In genomic region chr2:158207354-158207753, GRCh38 we compare ENCODE assay signal across 1 cellular context.
TF ChIP-seq lines count a peak whose summit lies in the region.

No MANE protein-coding gene starts in this region.

TF ChIP-seq in HepG2, 621 proteins besides CTCF, POLR2A, EP300 and RAD21 (continued from another document):
- TF ChIP-seq ATF4 (CRISPR knock-in tag; IDR thresholded peaks at IDR 0.05): peak in 1 of 2 experiments; percentile 66; a peak in 2 of 4 replicates
- TF ChIP-seq FOXA3 (CRISPR knock-in tag; IDR thresholded peaks at IDR 0.05): peak; percentile 71
- peak; percentile 17; the same call in 1 of the 2 replicates for TF ChIP-seq SAP130 (CRISPR knock-in tag; IDR thresholded peaks at IDR 0.05; ENCODE audit: low read depth)
- no peak for TF ChIP-seq SOX6 (IDR thresholded peaks at IDR 0.05)
- peak; percentile 79 for TF ChIP-seq SOX6 (CRISPR knock-in tag; IDR thresholded peaks at IDR 0.05)
- no peak for TF ChIP-seq SKI (IDR thresholded peaks at IDR 0.05; ENCODE audit: partially characterized antibody)
- no peak for TF ChIP-seq GATAD1 (CRISPR knock-in tag; IDR thresholded peaks at IDR 0.05)
- TF ChIP-seq SOX13 (IDR thresholded peaks at IDR 0.05): 0 out of 2 replicates have a peak, but pooled peaks have one; percentile 30
- TF ChIP-seq SOX13 (CRISPR knock-in tag; conservative IDR thresholded peaks at IDR 0.05 in 1 of 2, IDR thresholded peaks at IDR 0.05 in 1 of 2): peak in 1 of 2 experiments; percentile 95; a peak in 2 of 4 replicates
- TF ChIP-seq ZNF12 (CRISPR knock-in tag; IDR thresholded peaks at IDR 0.05): 0 out of 2 replicates have a peak, but pooled peaks have one; percentile 38
- TF ChIP-seq ZNF24 (IDR thresholded peaks at IDR 0.05): no peak
- peak; percentile 82 for TF ChIP-seq GATAD2A (CRISPR knock-in tag; IDR thresholded peaks at IDR 0.05)
- TF ChIP-seq FOSL2 (CRISPR knock-in tag; IDR thresholded peaks at IDR 0.05): 0 out of 2 replicates have a peak, but pooled peaks have one; percentile 11
- peak; percentile 53; the same call in 1 of the 2 replicates for TF ChIP-seq HMG20A (CRISPR knock-in tag; IDR thresholded peaks at IDR 0.05; ENCODE audit: borderline replicate concordance)
- peak; percentile 53 for TF ChIP-seq CEBPG (CRISPR knock-in tag; IDR thresholded peaks at IDR 0.05)
- peak; percentile 82 for TF ChIP-seq ARID5B (CRISPR knock-in tag; IDR thresholded peaks at IDR 0.05)
- TF ChIP-seq AHDC1 (CRISPR knock-in tag; IDR thresholded peaks at IDR 0.05; ENCODE audit: borderline replicate concordance): peak; percentile 80
- TF ChIP-seq ZNF644 (CRISPR knock-in tag; IDR thresholded peaks at IDR 0.05; ENCODE audit: low read depth): 0 out of 2 replicates have a peak, but pooled peaks have one; percentile 27
- peak; percentile 92 for TF ChIP-seq SOX5 (CRISPR knock-in tag; IDR thresholded peaks at IDR 0.05; ENCODE audit: borderline replicate concordance)
